ENCODE assay signal across 8 cellular contexts in genomic region chr6:149318581-149319286, GRCh38. TPM values are rescaled to one million over a fixed set of nuclear protein-coding genes. Genes with fewer than 3 reads are reported as not detected.
A peak's percentile ranks its signal among the peaks of the same experiment; 100 is the strongest.
DNase-seq lines count a peak whose midpoint lies in the region; ATAC-seq and TF ChIP-seq lines count a peak whose summit lies in the region.

No MANE protein-coding gene starts in this region.

- no peaks in the 10 kb centered on the region for H3K9me3 ChIP-seq in heart left ventricle
- no peaks in the 10 kb centered on the region for H3K9me3 ChIP-seq in SK-N-MC (ENCODE audit: low read depth, low read length)

- no peak for TF ChIP-seq POLR2A in heart left ventricle (IDR thresholded peaks at IDR 0.05)

- peak overlapping the region; percentile 87 to 99 (median 96) for H3K27ac ChIP-seq in heart left ventricle
- H3K27ac ChIP-seq in SK-N-MC = no peak overlapping the region; the same call in 1 of the 2 replicates

- intact Hi-C loops in heart left ventricle (cut with DNase I) = loop anchor here in 6 of 10 donors (5.0 to 10.0 kb wide), 6 partner anchors 69 to 236 kb away; no protein-coding TSS in a partner anchor
- intact Hi-C loops in cardiac septum (cut with DNase I) = no loop called here

- peaks cover 40% of the 10 kb centered on the region for H3K4me1 Mint-ChIP-seq in endothelial cell (ENCODE audit: unreplicated experiment)
- H3K4me1 Mint-ChIP-seq in nephron progenitor cell = peaks cover 46% of the 10 kb centered on the region

- WGBS in heart left ventricle, 4 donors = 2 to 5% (median 4%) methylated on average over 13 to 14 of the region's 14 CpGs

- DNase-seq in heart left ventricle (no peak), cardiac septum (ENCODE audit: low spot score) (no peak), SK-N-MC (ENCODE audit: low read depth, low spot score) (no peak), endothelial cell (ENCODE audit: low spot score) (no peak), nephron progenitor cell (no peak), islet precursor cell (no peak)

- H3K27me3 ChIP-seq in heart left ventricle = peaks cover 0 to 1% (median 0%) of the 10 kb centered on the region in 9 donors

- H3K4me3 ChIP-seq in heart left ventricle (peak overlapping the region; percentile 85 to 99 (median 93)), SK-N-MC (peak overlapping the region; percentile 93)

- H3K4me3 Mint-ChIP-seq in endothelial cell (ENCODE audit: unreplicated experiment) = peak overlapping the region; percentile 97
- peak overlapping the region; percentile 90 for H3K4me3 Mint-ChIP-seq in nephron progenitor cell

- TF ChIP-seq CTCF in heart left ventricle (IDR thresholded peaks at IDR 0.05) = no peak
- no peak for TF ChIP-seq CTCF in endothelial cell (IDR thresholded peaks at IDR 0.05; ENCODE audit: unreplicated experiment)
- TF ChIP-seq CTCF in nephron progenitor cell (IDR thresholded peaks at IDR 0.05) = no peak

- peaks cover 8% of the 10 kb centered on the region for H3K36me3 Mint-ChIP-seq in endothelial cell (ENCODE audit: low read depth, unreplicated experiment)
- no peaks in the 10 kb centered on the region for H3K36me3 Mint-ChIP-seq in nephron progenitor cell (ENCODE audit: low read depth)

- no peaks in the 10 kb centered on the region for H3K9me3 Mint-ChIP-seq in endothelial cell (ENCODE audit: unreplicated experiment)
- H3K9me3 Mint-ChIP-seq in nephron progenitor cell = no peaks in the 10 kb centered on the region

- H3K27ac Mint-ChIP-seq in endothelial cell (ENCODE audit: unreplicated experiment) = peak overlapping the region; percentile 87
- peak overlapping the region; percentile 97 for H3K27ac Mint-ChIP-seq in nephron progenitor cell

- H3K36me3 ChIP-seq in heart left ventricle = no peaks in the 10 kb centered on the region
- no peaks in the 10 kb centered on the region for H3K36me3 ChIP-seq in SK-N-MC (ENCODE audit: insufficient read depth, low read length)

- ATAC-seq in heart left ventricle = no peak
- ATAC-seq in HG02852 (IDR thresholded peaks at IDR 0.05; ENCODE audit: unreplicated experiment) = peak; percentile 12
- no peak for ATAC-seq in GM18858 (IDR thresholded peaks at IDR 0.05; ENCODE audit: unreplicated experiment)

- H3K9ac ChIP-seq in SK-N-MC (ENCODE audit: insufficient read length) = peak overlapping the region; percentile 65

- H3K4me1 ChIP-seq in heart left ventricle = peaks cover 0 to 57% (median 24%) of the 10 kb centered on the region in 12 donors

- peaks cover 1% of the 10 kb centered on the region for H3K27me3 Mint-ChIP-seq in endothelial cell (ENCODE audit: unreplicated experiment)
- H3K27me3 Mint-ChIP-seq in nephron progenitor cell (ENCODE audit: low read depth, poor library complexity) = no peaks in the 10 kb centered on the region

RNA-seq across cellular contexts. Expression of gene TAB2, which starts 1.2 kb away (rescaled TPM):
- 10 to 100 TPM; 49.0 to 95.5 (median 55.5) TPM for total RNA-seq in heart left ventricle
- polyA plus RNA-seq in heart left ventricle = 10 to 100 TPM; 19.1 to 52.8 TPM
- 49.2 TPM for total RNA-seq in cardiac septum
- total RNA-seq in endothelial cell (ENCODE audit: unreplicated experiment) = 105 TPM
